10 cellular contexts compared by ENCODE assay signal in genomic region chr14:95526483-95527391, GRCh38. TPM values are rescaled to one million over a fixed set of nuclear protein-coding genes. Genes with fewer than 3 reads are reported as not detected.
DNase-seq lines count a peak whose midpoint lies in the region; ATAC-seq, FAIRE-seq and TF ChIP-seq lines count a peak whose summit lies in the region.
"Had no signal": no experiment of that assay in that cellular context is flagged by ENCODE, and none has a peak within 500 bp of the region (broad histone marks: within the 10 kb centered on the region; RNA-seq: fewer than 3 reads in every experiment).

No MANE protein-coding gene starts in this region.

- DNase-seq in H54 (ENCODE audit: insufficient read length, low spot score) (no peak), activated B cell treated with CpG ODN at 0.5 μM for 24 hours (no peak), fibroblast of gingiva (ENCODE audit: low read depth) (peak; percentile 44), sigmoid colon (no peak), cerebellar nuclear complex (lab: John Stamatoyannopoulos, UW) (no peak), NCI-H226 (no peak)
- DNase-seq: NCI-H526 treated with DMSO at 0.1 percent for 48 hours had no signal

- H3K36me3 ChIP-seq in sigmoid colon, result peaks cover 0 to 16% (median 0%) of the 10 kb centered on the region in 4 donors

- H3K4me3 ChIP-seq in sigmoid colon, result no peak overlapping the region

- H3K4me1 Mint-ChIP-seq in activated B cell treated with CpG ODN at 0.5 μM for 24 hours, result peaks cover 41% of the 10 kb centered on the region

- H3K27ac Mint-ChIP-seq in activated B cell treated with CpG ODN at 0.5 μM for 24 hours, result peak overlapping the region; percentile 65
- H3K27ac Mint-ChIP-seq: mesothelial cell of epicardium had no signal

- no peaks in the 10 kb centered on the region for H3K27me3 ChIP-seq in sigmoid colon

- WGBS in sigmoid colon, 2 donors, result 57 to 64% methylated on average over 9 of the region's 9 CpGs

- H3K4me3 Mint-ChIP-seq in activated B cell treated with CpG ODN at 0.5 μM for 24 hours, result no peak overlapping the region
- H3K4me3 Mint-ChIP-seq: mesothelial cell of epicardium had no signal

- peak overlapping the region; percentile 48 to 69 (median 57) for H3K27ac ChIP-seq in sigmoid colon

- H3K36me3 Mint-ChIP-seq in activated B cell treated with CpG ODN at 0.5 μM for 24 hours (ENCODE audit: low read depth), result peaks cover 13% of the 10 kb centered on the region

- ATAC-seq in activated B cell treated with CpG ODN at 0.5 μM for 24 hours (ENCODE audit: low read depth) (no peak), GM21367 (IDR thresholded peaks at IDR 0.05; ENCODE audit: unreplicated experiment) (no peak), GM18907 (IDR thresholded peaks at IDR 0.05; ENCODE audit: unreplicated experiment) (no peak)

- TF ChIP-seq EP300 in sigmoid colon (IDR thresholded peaks at IDR 0.05), result no peak

- H3K4me1 ChIP-seq in sigmoid colon, result peaks cover 0 to 35% (median 16%) of the 10 kb centered on the region in 4 donors

- POLR2A ChIA-PET in activated B cell treated with CpG ODN at 0.5 μM for 24 hours (lab: Charles Lee), result interaction anchor here (0.8 to 2.5 kb wide), 5 partner anchors 8 to 84 kb away, joined by 3 to 12 read pairs (median 6); partner anchors contain the start of gene SYNE3

- H3K27me3 Mint-ChIP-seq in activated B cell treated with CpG ODN at 0.5 μM for 24 hours, result no peaks in the 10 kb centered on the region

- CTCF ChIA-PET in activated B cell treated with CpG ODN at 0.5 μM for 24 hours (lab: Charles Lee), result interaction anchor here (0.7 to 9.5 kb wide), 25 partner anchors 8 to 102 kb away, joined by 3 to 162 read pairs (median 5); partner anchors contain the start of gene SYNE3

- intact Hi-C loops in activated B cell treated with CpG ODN at 0.5 μM for 24 hours (cut with micrococcal nuclease) (loop anchor here (1.0 kb wide), 4 partner anchors 8 to 99 kb away; no protein-coding TSS in a partner anchor), sigmoid colon (cut with DNase I) (loop anchor here (1.0 to 10.0 kb wide), 2 partner anchors 84 to 212 kb away; partner anchors contain the start of gene CLMN)

- H3K9me3 Mint-ChIP-seq in activated B cell treated with CpG ODN at 0.5 μM for 24 hours, result no peaks in the 10 kb centered on the region
- H3K9me3 Mint-ChIP-seq: mesothelial cell of epicardium had no signal

- TF ChIP-seq CTCF in activated B cell treated with CpG ODN at 0.5 μM for 24 hours (IDR thresholded peaks at IDR 0.05) (no peak), sigmoid colon (IDR thresholded peaks at IDR 0.05) (no peak)

- H3K9me3 ChIP-seq in sigmoid colon, result no peaks in the 10 kb centered on the region

- no peak for TF ChIP-seq POLR2A in H54 (IDR thresholded peaks at IDR 0.05; ENCODE audit: low read depth, low read length)
- TF ChIP-seq POLR2A in sigmoid colon (IDR thresholded peaks at IDR 0.05), result no peak

- FAIRE-seq in H54 (lab: Jason Lieb, UNC), result peak; percentile 55

RNA-seq across cellular contexts. Expression of gene GLRX5, which starts 8.1 kb away (rescaled TPM):
- total RNA-seq in activated B cell treated with CpG ODN at 0.5 μM for 24 hours, result 20.5 and 22.4 TPM in 2 replicates
- 10 to 100 TPM; 30.5 to 61.4 (median 44.3) TPM for total RNA-seq in sigmoid colon
- polyA plus RNA-seq in sigmoid colon, result 10 to 100 TPM; 45.7 to 97.1 (median 76.9) TPM

RNA-seq across cellular contexts. Expression of gene SYNE3, which starts 10.3 kb away (rescaled TPM):
- total RNA-seq in activated B cell treated with CpG ODN at 0.5 μM for 24 hours (95.6 and 104 TPM in 2 replicates), sigmoid colon (10 to 100 TPM in 2 of 4 donors, 1 to 10 TPM in 2; 5.6 to 11.8 (median 9.9) TPM)
- polyA plus RNA-seq in sigmoid colon, result 1 to 10 TPM in 2 of 3 donors, under 1 TPM in 1; 0.69 to 6.3 (median 1.8) TPM
